ENCODE assay signal across 12 cellular contexts in genomic region chr15:74543043-74543422, GRCh38. TPM values are rescaled to one million over a fixed set of nuclear protein-coding genes. Genes with fewer than 3 reads are reported as not detected.
A peak's percentile ranks its signal among the peaks of the same experiment; 100 is the strongest.
DNase-seq lines count a peak whose midpoint lies in the region; ATAC-seq and TF ChIP-seq lines count a peak whose summit lies in the region.
"Had no signal": no experiment of that assay in that cellular context is flagged by ENCODE, and none has a peak within 500 bp of the region (broad histone marks: within the 10 kb centered on the region; RNA-seq: fewer than 3 reads in every experiment).

No MANE protein-coding gene starts in this region.

- no peaks in the 10 kb centered on the region for H3K9me3 Mint-ChIP-seq in IgD-negative memory B cell
- peaks cover 0 to 3% (median 0%) of the 10 kb centered on the region in 5 experiments for H3K9me3 Mint-ChIP-seq in brain
- no peaks in the 10 kb centered on the region for H3K9me3 Mint-ChIP-seq in natural killer cell treated with Interleukin-12 subunit alpha and Interleukin-12 subunit beta and Interleukin-15 and Interleukin-18, amount 100 ng/mL, for 72 hours

- peak overlapping the region in 2 of 3 donors; percentile 6 to 95 for H3K27ac Mint-ChIP-seq in IgD-negative memory B cell
- H3K27ac Mint-ChIP-seq in brain, result peak overlapping the region in 3 of 5 experiments; percentile 24 to 77 (median 68)
- H3K27ac Mint-ChIP-seq in natural killer cell treated with Interleukin-12 subunit alpha and Interleukin-12 subunit beta and Interleukin-15 and Interleukin-18, amount 100 ng/mL, for 72 hours, result peak overlapping the region; percentile 94 to 96

- no peaks in the 10 kb centered on the region for H3K27me3 Mint-ChIP-seq in IgD-negative memory B cell
- H3K27me3 Mint-ChIP-seq in brain, result peaks cover 11% of the 10 kb centered on the region
- no peaks in the 10 kb centered on the region for H3K27me3 Mint-ChIP-seq in natural killer cell treated with Interleukin-12 subunit alpha and Interleukin-12 subunit beta and Interleukin-15 and Interleukin-18, amount 100 ng/mL, for 72 hours

- H3K36me3 Mint-ChIP-seq in IgD-negative memory B cell, result no peaks in the 10 kb centered on the region
- H3K36me3 Mint-ChIP-seq in brain, result peaks cover 14% of the 10 kb centered on the region
- H3K36me3 Mint-ChIP-seq in natural killer cell treated with Interleukin-12 subunit alpha and Interleukin-12 subunit beta and Interleukin-15 and Interleukin-18, amount 100 ng/mL, for 72 hours, result peaks cover 37% of the 10 kb centered on the region

- H3K4me1 Mint-ChIP-seq in IgD-negative memory B cell (peaks cover 43 to 53% (median 52%) of the 10 kb centered on the region in 3 donors), brain (peaks cover 80% of the 10 kb centered on the region)
- peaks cover 67 to 76% of the 10 kb centered on the region in 2 donors for H3K4me1 Mint-ChIP-seq in natural killer cell treated with Interleukin-12 subunit alpha and Interleukin-12 subunit beta and Interleukin-15 and Interleukin-18, amount 100 ng/mL, for 72 hours (ENCODE audit: low read depth in 2 of 2)

- peak overlapping the region; percentile 80 for H3K4me3 ChIP-seq in GM08714 (ENCODE audit: low read length)
- H3K4me3 ChIP-seq: prostate gland had no signal

- ATAC-seq in natural killer cell treated with Interleukin-12 subunit alpha and Interleukin-12 subunit beta and Interleukin-15 and Interleukin-18, amount 100 ng/mL, for 72 hours, result no peak
- ATAC-seq: foreskin keratinocyte, left ventricle myocardium superior had no signal

- peak overlapping the region; percentile 93 to 99 (median 98) for H3K4me3 Mint-ChIP-seq in IgD-negative memory B cell
- peak overlapping the region; percentile 94 to 97 (median 95) for H3K4me3 Mint-ChIP-seq in brain
- peak overlapping the region; percentile 98 for H3K4me3 Mint-ChIP-seq in natural killer cell treated with Interleukin-12 subunit alpha and Interleukin-12 subunit beta and Interleukin-15 and Interleukin-18, amount 100 ng/mL, for 72 hours

- TF ChIP-seq CTCF in brain (conservative IDR thresholded peaks at IDR 0.05), result no peak

- DNase-seq in natural killer cell treated with Interleukin-12 subunit alpha and Interleukin-12 subunit beta and Interleukin-15 and Interleukin-18, amount 100 ng/mL, for 72 hours (ENCODE audit: low spot score), result no peak
- DNase-seq in kidney tubule cell (ENCODE audit: low spot score) (no peak), NCI-H1105 treated with DMSO at 0.1 percent for 48 hours (lab: John Stamatoyannopoulos, UW) (no peak), inferior parietal cortex (ENCODE audit: extremely low spot score) (no peak)
- DNase-seq: DMS 273 treated with DMSO at 0.1 percent for 48 hours, left ventricle myocardium superior, NCI-H510A had no signal

RNA-seq across cellular contexts. Expression of gene ARID3B, which starts 2.0 kb away (rescaled TPM):
- polyA plus RNA-seq in IgD-negative memory B cell (14.4 TPM), brain (ENCODE audit: insufficient read depth, low read depth, low replicate concordance) (4.1 TPM)
- total RNA-seq in natural killer cell treated with Interleukin-12 subunit alpha and Interleukin-12 subunit beta and Interleukin-15 and Interleukin-18, amount 100 ng/mL, for 72 hours, result 100 to 1,000 TPM in 1 of 2 donors, 10 to 100 TPM in 1; 77.1 to 105 TPM
